8 cellular contexts compared by ENCODE assay signal in genomic region chr13:76991796-76992547, GRCh38. TPM values are rescaled to one million over a fixed set of nuclear protein-coding genes. Genes with fewer than 3 reads are reported as not detected.
DNase-seq lines count a peak whose midpoint lies in the region; ATAC-seq, FAIRE-seq and TF ChIP-seq lines count a peak whose summit lies in the region.

Gene CLN5, plus strand, starts transcription at chr13:76992081. Its CDS starts 18 bp downstream, at chr13:76992099.

- peaks cover 0 to 16% of the 10 kb centered on the region in 2 donors for H3K4me1 ChIP-seq in adrenal gland (replicated peaks in 1 of 2)
- peaks cover 0 to 25% (median 11%) of the 10 kb centered on the region in 12 donors for H3K4me1 ChIP-seq in heart left ventricle
- H3K4me1 ChIP-seq in transverse colon, result peaks cover 0 to 13% (median 4%) of the 10 kb centered on the region in 4 donors

- TF ChIP-seq POLR2A in GM12892 (IDR thresholded peaks at IDR 0.05; ENCODE audit: low read depth, low read length) (peak; percentile 96), adrenal gland (IDR thresholded peaks at IDR 0.05) (peak; percentile 96 to 98), heart left ventricle (IDR thresholded peaks at IDR 0.05) (peak in 1 of 2 donors; percentile 93), transverse colon (IDR thresholded peaks at IDR 0.05) (peak; percentile 98)

- H3K27me3 ChIP-seq in adrenal gland (no peaks in the 10 kb centered on the region), heart left ventricle (no peaks in the 10 kb centered on the region), transverse colon (peaks cover 3% of the 10 kb centered on the region)

- H3K27ac ChIP-seq in adrenal gland, result peak within 1 kb of the TSS; percentile 59 to 99 (median 93)
- H3K27ac ChIP-seq in heart left ventricle, result peak within 1 kb of the TSS; percentile 85 to 95 (median 90)
- peak within 1 kb of the TSS; percentile 90 to 93 (median 92) for H3K27ac ChIP-seq in transverse colon

- peak in 3 of 6 experiments; percentile 14 to 39 (median 28) for TF ChIP-seq CTCF in adrenal gland (IDR thresholded peaks at IDR 0.05)
- TF ChIP-seq CTCF in heart left ventricle (IDR thresholded peaks at IDR 0.05), result no peak
- TF ChIP-seq CTCF in transverse colon (IDR thresholded peaks at IDR 0.05), result peak in 3 of 5 experiments; percentile 4 to 44 (median 18)

- intact Hi-C loops in adrenal gland (cut with DNase I), result no loop called here
- intact Hi-C loops in heart left ventricle (cut with DNase I), result loop anchor here in 3 of 10 donors (1.0 to 5.0 kb wide), 3 partner anchors 34 to 105 kb away; partner anchors contain the start of genes FBXL3 (in 2 of the 3) and KCTD12 (in 1 of the 3)
- intact Hi-C loops in transverse colon (cut with DNase I; ENCODE audit: low total_unique reads), result no loop called here

- H3K9me3 ChIP-seq in adrenal gland (replicated peaks in 1 of 3) (no peaks in the 10 kb centered on the region), heart left ventricle (no peaks in the 10 kb centered on the region), transverse colon (no peaks in the 10 kb centered on the region)

- FAIRE-seq in GM12892 (lab: Jason Lieb, UNC), result peak; percentile 95

- H3K36me3 ChIP-seq in adrenal gland (replicated peaks in 1 of 2) (no peaks in the 10 kb centered on the region), heart left ventricle (peaks cover 0 to 22% (median 15%) of the 10 kb centered on the region in 9 donors), transverse colon (peaks cover 0 to 8% (median 3%) of the 10 kb centered on the region in 4 donors)

- in situ Hi-C loops in transverse colon (cut with MboI; ENCODE audit: low pct_ligation_motif_present in 1 of 4, low pct_unique_long_range_greater_than_20kb in 1 of 4, low sequenced_read_pairs in 3 of 4), result no loop called here

- peak within 1 kb of the TSS; percentile 62 to 90 (median 76) for H3K4me3 ChIP-seq in adrenal gland
- peak within 1 kb of the TSS; percentile 60 to 94 (median 78) for H3K4me3 ChIP-seq in heart left ventricle
- H3K4me3 ChIP-seq in transverse colon, result peak within 1 kb of the TSS; percentile 57 to 82 (median 68)

- DNase-seq in GM12892 (ENCODE audit: insufficient read length) (peak; percentile 89), NCI-H1417 (lab: John Stamatoyannopoulos, UW) (peak; percentile 94 to 96 (median 94)), T-helper 1 cell (peak; percentile 92 to 98 (median 93)), adrenal gland (peak; percentile 94 to 97 (median 95)), heart left ventricle (peak; percentile 93 to 97 (median 96)), pons (ENCODE audit: low spot score) (peak; percentile 89), transverse colon (peak; percentile 96)

- ATAC-seq in HG02763 (IDR thresholded peaks at IDR 0.05; ENCODE audit: unreplicated experiment) (peak; percentile 96), heart left ventricle (peak; percentile 97 to 99 (median 98))

- TF ChIP-seq EP300 in transverse colon (IDR thresholded peaks at IDR 0.05; ENCODE audit: low read depth), result no peak

- WGBS in adrenal gland, 4 donors, result 0 to 1% (median 0%) methylated on average over 11 to 73 of the region's 73 CpGs
- 0 to 1% (median 0%) methylated on average over 20 to 73 of the region's 73 CpGs for WGBS in heart left ventricle, 4 donors
- 0% methylated on average over 24 to 60 of the region's 73 CpGs for WGBS in transverse colon (ENCODE audit: low coverage in 1 of 2), 2 donors

RNA-seq across cellular contexts. Expression of gene CLN5, which starts in this region (rescaled TPM):
- 15.4 TPM for polyA plus RNA-seq in GM12892 (2012; ENCODE audit: missing spikeins)
- total RNA-seq in adrenal gland (10 to 100 TPM; 21.6 to 46.9 (median 37.1) TPM), heart left ventricle (10 to 100 TPM; 12.3 to 19.1 (median 15.9) TPM), transverse colon (10 to 100 TPM in 3 of 4 donors, 1 to 10 TPM in 1; 1.6 to 28.7 (median 21.8) TPM)
- polyA plus RNA-seq in adrenal gland (10 to 100 TPM; 16.7 to 42.7 (median 21.3) TPM), heart left ventricle (10 to 100 TPM; 11.8 to 18.2 TPM)

Comparison
In these comparisons a context has a peak if more than half of its experiments do, and no peak if none do; other contexts are left out.
1. Peak in every context shown above with its lines: DNase-seq, ATAC-seq, H3K4me3 ChIP-seq and H3K27ac ChIP-seq.
2. CTCF ChIP-seq: peak in transverse colon (3 of 5); none in heart left ventricle (0 of 12).